Comparison of ENCODE assay signal across 13 cellular contexts in the genomic region with DNA sequence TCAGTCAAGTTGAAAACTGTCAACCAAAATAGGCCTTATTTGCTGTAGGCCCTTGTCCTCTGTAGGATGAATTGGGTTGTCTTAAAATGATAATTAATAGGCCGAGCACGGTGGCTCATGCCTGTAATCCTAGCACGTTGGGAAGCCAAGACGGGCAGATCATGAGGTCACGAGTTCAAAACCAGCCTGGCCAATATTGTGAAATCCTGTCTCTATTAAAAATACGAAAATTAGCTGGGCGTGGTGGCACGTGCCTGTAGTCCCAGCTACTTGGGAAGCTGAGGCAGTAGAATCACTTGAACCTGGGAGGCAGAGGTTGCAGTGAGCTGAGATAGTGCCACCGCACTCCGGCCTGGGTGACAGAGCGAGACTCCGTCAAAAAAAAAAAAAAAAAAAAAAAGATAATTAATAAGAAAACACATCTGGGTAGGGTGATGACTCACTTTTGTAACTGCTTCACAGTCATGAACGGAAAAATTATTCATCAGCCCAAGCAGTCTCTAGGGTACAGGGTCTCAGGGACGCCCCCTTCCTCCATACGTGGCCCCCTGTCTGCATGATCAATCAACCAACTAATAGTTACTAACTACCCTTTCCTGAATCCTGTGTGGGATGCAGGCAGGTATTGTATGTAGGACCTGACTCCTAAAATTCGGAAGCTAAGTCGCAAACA.
DNase-seq lines count a peak whose midpoint lies in the region; ATAC-seq and TF ChIP-seq lines count a peak whose summit lies in the region.
"Had no signal": no experiment of that assay in that cellular context is flagged by ENCODE, and none has a peak within 500 bp of the region (broad histone marks: within the 10 kb centered on the region; RNA-seq: fewer than 3 reads in every experiment).

No MANE protein-coding gene starts in this region.

- no peaks in the 10 kb centered on the region for H3K9me3 ChIP-seq in gastroesophageal sphincter
- H3K9me3 ChIP-seq: colonic mucosa had no signal

- intact Hi-C loops in activated naive CD4-positive, alpha-beta T cell treated with anti-CD3 and anti-CD28 coated beads for 36 hours (cut with micrococcal nuclease) = no loop called here

- no peaks in the 10 kb centered on the region for H3K36me3 Mint-ChIP-seq in stimulated activated naive CD8-positive, alpha-beta T cell treated with anti-CD3 and anti-CD28 coated beads, Interleukin-15, Interleukin-2, amounts not matched to agents 100 ng/mL and 50 ng/mL, for 24 hours (ENCODE audit: low read depth)
- no peaks in the 10 kb centered on the region for H3K36me3 Mint-ChIP-seq in activated naive CD4-positive, alpha-beta T cell treated with anti-CD3 and anti-CD28 coated beads for 36 hours (ENCODE audit: low read depth)

- peak overlapping the region in 3 of 4 donors; percentile 53 to 62 (median 59) for H3K27ac ChIP-seq in gastroesophageal sphincter
- H3K27ac ChIP-seq: colonic mucosa had no signal

- in situ Hi-C loops in GM13977 (cut with MboI; ENCODE audit: low pct_unique_long_range_greater_than_20kb, low sequenced_read_pairs, unreplicated experiment) = no loop called here

- H3K27me3 Mint-ChIP-seq in stimulated activated naive CD8-positive, alpha-beta T cell treated with anti-CD3 and anti-CD28 coated beads, Interleukin-15, Interleukin-2, amounts not matched to agents 100 ng/mL and 50 ng/mL, for 24 hours = no peaks in the 10 kb centered on the region
- H3K27me3 Mint-ChIP-seq in activated naive CD4-positive, alpha-beta T cell treated with anti-CD3 and anti-CD28 coated beads for 36 hours (ENCODE audit: low read depth) = no peaks in the 10 kb centered on the region

- no peak overlapping the region for H3K4me3 Mint-ChIP-seq in stimulated activated naive CD8-positive, alpha-beta T cell treated with anti-CD3 and anti-CD28 coated beads, Interleukin-15, Interleukin-2, amounts not matched to agents 100 ng/mL and 50 ng/mL, for 24 hours
- H3K4me3 Mint-ChIP-seq in activated naive CD4-positive, alpha-beta T cell treated with anti-CD3 and anti-CD28 coated beads for 36 hours = no peak overlapping the region
- H3K4me3 Mint-ChIP-seq: type B pancreatic cell had no signal

- TF ChIP-seq CTCF in gastroesophageal sphincter (IDR thresholded peaks at IDR 0.05) (no peak), GM13977 (IDR thresholded peaks at IDR 0.05; ENCODE audit: extremely low read depth, insufficient read depth, missing control alignments) (no peak)

- WGBS in gastroesophageal sphincter (ENCODE audit: low coverage in 1 of 2), 2 donors = 72 to 79% methylated on average over 8 to 17 of the region's 17 CpGs

- H3K4me1 Mint-ChIP-seq in stimulated activated naive CD8-positive, alpha-beta T cell treated with anti-CD3 and anti-CD28 coated beads, Interleukin-15, Interleukin-2, amounts not matched to agents 100 ng/mL and 50 ng/mL, for 24 hours (ENCODE audit: low read depth) = peaks cover 47% of the 10 kb centered on the region
- no peaks in the 10 kb centered on the region for H3K4me1 Mint-ChIP-seq in activated naive CD4-positive, alpha-beta T cell treated with anti-CD3 and anti-CD28 coated beads for 36 hours (ENCODE audit: low read depth)

- peaks cover 0 to 20% (median 0%) of the 10 kb centered on the region in 3 donors for H3K4me1 ChIP-seq in gastroesophageal sphincter
- H3K4me1 ChIP-seq: colonic mucosa had no signal

- no peak for TF ChIP-seq EP300 in gastroesophageal sphincter (IDR thresholded peaks at IDR 0.05)

- H3K27ac Mint-ChIP-seq in stimulated activated naive CD8-positive, alpha-beta T cell treated with anti-CD3 and anti-CD28 coated beads, Interleukin-15, Interleukin-2, amounts not matched to agents 100 ng/mL and 50 ng/mL, for 24 hours = peak overlapping the region; percentile 2
- H3K27ac Mint-ChIP-seq in activated naive CD4-positive, alpha-beta T cell treated with anti-CD3 and anti-CD28 coated beads for 36 hours = no peak overlapping the region
- H3K27ac Mint-ChIP-seq: type B pancreatic cell had no signal

- no peak for TF ChIP-seq POLR2A in gastroesophageal sphincter (IDR thresholded peaks at IDR 0.05)

- no peak for DNase-seq in NCI-H187 (lab: John Stamatoyannopoulos, UW)
- no peak for DNase-seq in GM13977 (ENCODE audit: low spot score)
- no peak for DNase-seq in inferior parietal cortex (ENCODE audit: extremely low spot score)
- DNase-seq in activated naive CD4-positive, alpha-beta T cell treated with anti-CD3 and anti-CD28 coated beads for 36 hours = no peak
- DNase-seq: activated naive CD4-positive, alpha-beta T cell; colonic mucosa; NCI-H510A; RPMI8226 had no signal

- ATAC-seq in GM19035 (IDR thresholded peaks at IDR 0.05; ENCODE audit: unreplicated experiment) = peak; percentile 32
- ATAC-seq in HG02885 (IDR thresholded peaks at IDR 0.05; ENCODE audit: poor library complexity, unreplicated experiment) = peak; percentile 57
- peak; percentile 44 for ATAC-seq in gastroesophageal sphincter

- no peaks in the 10 kb centered on the region for H3K9me3 Mint-ChIP-seq in stimulated activated naive CD8-positive, alpha-beta T cell treated with anti-CD3 and anti-CD28 coated beads, Interleukin-15, Interleukin-2, amounts not matched to agents 100 ng/mL and 50 ng/mL, for 24 hours
- no peaks in the 10 kb centered on the region for H3K9me3 Mint-ChIP-seq in activated naive CD4-positive, alpha-beta T cell treated with anti-CD3 and anti-CD28 coated beads for 36 hours
- H3K9me3 Mint-ChIP-seq: type B pancreatic cell had no signal

- H3K4me3 ChIP-seq in gastroesophageal sphincter = no peak overlapping the region
- H3K4me3 ChIP-seq: colonic mucosa had no signal

- H3K27me3 ChIP-seq in gastroesophageal sphincter = no peaks in the 10 kb centered on the region
- H3K27me3 ChIP-seq: colonic mucosa had no signal

- no peaks in the 10 kb centered on the region for H3K36me3 ChIP-seq in gastroesophageal sphincter
- H3K36me3 ChIP-seq: colonic mucosa had no signal

- CTCF ChIA-PET in activated naive CD4-positive, alpha-beta T cell treated with anti-CD3 and anti-CD28 coated beads for 36 hours (lab: Charles Lee) = no interaction called here
